ENCODE assay signal across 11 cellular contexts in genomic region chr4:158678767-158679166, GRCh38.
"Had no signal": no experiment of that assay in that cellular context is flagged by ENCODE, and none has a peak within 500 bp of the region (broad histone marks: within the 10 kb centered on the region; RNA-seq: fewer than 3 reads in every experiment).

No MANE protein-coding gene starts in this region.

- H3K27ac ChIP-seq: GM23248 had no signal

- FAIRE-seq: H1, H54 had no signal

- ATAC-seq: GM23338, HCT116 had no signal

- H3K4me1 ChIP-seq: HAP-1 had no signal

- H3K36me3 ChIP-seq: HAP-1 had no signal

- H3K9me3 ChIP-seq: HAP-1 had no signal

- DNase-seq: GM23248, GOT3, H7, H9, HCEC 1CT, HFFc6 had no signal

- H3K4me3 ChIP-seq: GM23248, GM23338, HAP-1 had no signal
